25 cellular contexts compared by ENCODE assay signal in genomic region chr17:82000803-82001649, GRCh38. TPM values are rescaled to one million over a fixed set of nuclear protein-coding genes. Genes with fewer than 3 reads are reported as not detected.
DNase-seq lines count a peak whose midpoint lies in the region; ATAC-seq, FAIRE-seq and TF ChIP-seq lines count a peak whose summit lies in the region.
"Had no signal": no experiment of that assay in that cellular context is flagged by ENCODE, and none has a peak within 500 bp of the region (broad histone marks: within the 10 kb centered on the region; RNA-seq: fewer than 3 reads in every experiment).

No MANE protein-coding gene starts in this region.

- H3K4me3 ChIP-seq in kidney (ENCODE audit: low read length in 2 of 2), result no peak overlapping the region
- no peak overlapping the region for H3K4me3 ChIP-seq in psoas muscle
- H3K4me3 ChIP-seq: ascending aorta, smooth muscle cell, uterus had no signal

- no peaks in the 10 kb centered on the region for H3K27me3 Mint-ChIP-seq in T-cell
- H3K27me3 Mint-ChIP-seq in activated CD4-positive, alpha-beta memory T cell treated with anti-CD3 and anti-CD28 coated beads for 36 hours, result no peaks in the 10 kb centered on the region
- H3K27me3 Mint-ChIP-seq: activated B cell treated with CpG ODN at 0.5 μM for 24 hours; activated T-helper 17 cell treated with anti-CD3 and anti-CD28 coated beads, Interleukin-2, amount 50 U/mL, for 72 hours; progenitor cell of endocrine pancreas; stimulated activated memory B cell treated with anti-CD40 and anti-IgM and Interleukin-4, amounts not matched to agents 10 μg/mL and 1 μg/mL and 100 μg/mL, for 72 hours had no signal

- H3K27ac ChIP-seq in kidney (ENCODE audit: low read depth in 2 of 2, low read length in 2 of 2) (no peak overlapping the region), psoas muscle (peak overlapping the region; percentile 75)
- H3K27ac ChIP-seq: ascending aorta, C4-2B, uterus had no signal

- H3K27ac Mint-ChIP-seq in T-cell, result no peak overlapping the region
- H3K27ac Mint-ChIP-seq in activated CD4-positive, alpha-beta memory T cell treated with anti-CD3 and anti-CD28 coated beads for 36 hours, result no peak overlapping the region
- H3K27ac Mint-ChIP-seq: activated B cell treated with CpG ODN at 0.5 μM for 24 hours; activated naive CD4-positive, alpha-beta T cell treated with anti-CD3 and anti-CD28 coated beads, Interleukin-2, amount 50 U/mL, for 72 hours; activated T-helper 17 cell treated with anti-CD3 and anti-CD28 coated beads, Interleukin-2, amount 50 U/mL, for 72 hours; progenitor cell of endocrine pancreas; stimulated activated memory B cell treated with anti-CD40 and anti-IgM and Interleukin-4, amounts not matched to agents 10 μg/mL and 1 μg/mL and 100 μg/mL, for 72 hours had no signal

- POLR2A ChIA-PET in T-cell (lab: Charles Lee), result no interaction called here
- POLR2A ChIA-PET in activated CD4-positive, alpha-beta memory T cell treated with anti-CD3 and anti-CD28 coated beads for 36 hours (lab: Charles Lee), result no interaction called here

- no peaks in the 10 kb centered on the region for H3K4me1 Mint-ChIP-seq in T-cell
- H3K4me1 Mint-ChIP-seq in activated CD4-positive, alpha-beta memory T cell treated with anti-CD3 and anti-CD28 coated beads for 36 hours (ENCODE audit: low read depth), result peaks cover 5% of the 10 kb centered on the region
- H3K4me1 Mint-ChIP-seq: activated B cell treated with CpG ODN at 0.5 μM for 24 hours; activated T-helper 17 cell treated with anti-CD3 and anti-CD28 coated beads, Interleukin-2, amount 50 U/mL, for 72 hours; stimulated activated memory B cell treated with anti-CD40 and anti-IgM and Interleukin-4, amounts not matched to agents 10 μg/mL and 1 μg/mL and 100 μg/mL, for 72 hours had no signal

- TF ChIP-seq POLR2A in H54 (IDR thresholded peaks at IDR 0.05; ENCODE audit: low read depth, low read length), result no peak

- H3K36me3 Mint-ChIP-seq in T-cell, result peaks cover 3% of the 10 kb centered on the region
- no peaks in the 10 kb centered on the region for H3K36me3 Mint-ChIP-seq in activated CD4-positive, alpha-beta memory T cell treated with anti-CD3 and anti-CD28 coated beads for 36 hours
- H3K36me3 Mint-ChIP-seq: activated naive CD4-positive, alpha-beta T cell treated with anti-CD3 and anti-CD28 coated beads, Interleukin-2, amount 50 U/mL, for 72 hours had no signal

- no peak overlapping the region for H3K4me3 Mint-ChIP-seq in T-cell
- no peak overlapping the region for H3K4me3 Mint-ChIP-seq in activated CD4-positive, alpha-beta memory T cell treated with anti-CD3 and anti-CD28 coated beads for 36 hours
- H3K4me3 Mint-ChIP-seq: activated B cell treated with CpG ODN at 0.5 μM for 24 hours; activated T-helper 17 cell treated with anti-CD3 and anti-CD28 coated beads, Interleukin-2, amount 50 U/mL, for 72 hours; stimulated activated memory B cell treated with anti-CD40 and anti-IgM and Interleukin-4, amounts not matched to agents 10 μg/mL and 1 μg/mL and 100 μg/mL, for 72 hours had no signal

- no peak overlapping the region for H3K9ac ChIP-seq in kidney (ENCODE audit: low read length in 2 of 2)

- no peaks in the 10 kb centered on the region for H3K9me3 Mint-ChIP-seq in T-cell
- H3K9me3 Mint-ChIP-seq in activated CD4-positive, alpha-beta memory T cell treated with anti-CD3 and anti-CD28 coated beads for 36 hours, result no peaks in the 10 kb centered on the region
- H3K9me3 Mint-ChIP-seq: activated B cell treated with CpG ODN at 0.5 μM for 24 hours; activated naive CD4-positive, alpha-beta T cell treated with anti-CD3 and anti-CD28 coated beads, Interleukin-2, amount 50 U/mL, for 72 hours; activated T-helper 17 cell treated with anti-CD3 and anti-CD28 coated beads, Interleukin-2, amount 50 U/mL, for 72 hours; stimulated activated memory B cell treated with anti-CD40 and anti-IgM and Interleukin-4, amounts not matched to agents 10 μg/mL and 1 μg/mL and 100 μg/mL, for 72 hours had no signal

- WGBS in psoas muscle, 3 donors, result 35 to 60% (median 50%) methylated on average over 25 to 35 of the region's 35 CpGs

- peaks cover 0 to 9% of the 10 kb centered on the region in 2 donors for H3K4me1 ChIP-seq in kidney (ENCODE audit: control insufficient read depth in 1 of 2, insufficient read depth in 1 of 2, low read depth in 1 of 2, low read length in 2 of 2)
- peaks cover 68% of the 10 kb centered on the region for H3K4me1 ChIP-seq in psoas muscle

- CTCF ChIA-PET in T-cell (lab: Charles Lee), result no interaction called here
- CTCF ChIA-PET in activated CD4-positive, alpha-beta memory T cell treated with anti-CD3 and anti-CD28 coated beads for 36 hours (lab: Charles Lee), result no interaction called here

- intact Hi-C loops in kidney (cut with DNase I), result no loop called here
- intact Hi-C loops in psoas muscle (cut with DNase I), result loop anchor here (5.0 kb wide), 2 partner anchors 34 to 39 kb away; partner anchors contain the start of gene NOTUM (in 1 of the 2)
- intact Hi-C loops in activated CD4-positive, alpha-beta memory T cell treated with anti-CD3 and anti-CD28 coated beads for 36 hours (cut with micrococcal nuclease), result no loop called here

- ATAC-seq in psoas muscle, result peak; percentile 72 to 85 (median 77)
- no peak for ATAC-seq in T-cell (replicated peaks in 1 of 4)
- ATAC-seq: activated naive CD4-positive, alpha-beta T cell treated with anti-CD3 and anti-CD28 coated beads, Interleukin-2, amount 50 U/mL, for 72 hours; activated T-helper 17 cell treated with anti-CD3 and anti-CD28 coated beads, Interleukin-2, amount 50 U/mL, for 72 hours; SK-N-SH treated with all-trans-retinoic acid at 6 μM for 48 hours; stimulated activated memory B cell treated with anti-CD40 and anti-IgM and Interleukin-4, amounts not matched to agents 10 μg/mL and 1 μg/mL and 100 μg/mL, for 72 hours had no signal

- no peaks in the 10 kb centered on the region for H3K27me3 ChIP-seq in psoas muscle (ENCODE audit: insufficient read depth in 3 of 3, low read length in 2 of 3)
- H3K27me3 ChIP-seq: ascending aorta, uterus had no signal

- H3K36me3 ChIP-seq in kidney (ENCODE audit: control insufficient read depth in 1 of 2, insufficient read depth in 2 of 2, low read length in 2 of 2) (no peaks in the 10 kb centered on the region), psoas muscle (ENCODE audit: insufficient read depth in 1 of 2, low read depth in 1 of 2) (peaks cover 0 to 11% of the 10 kb centered on the region in 2 donors)
- H3K36me3 ChIP-seq: uterus had no signal

- no peak for FAIRE-seq in kidney (lab: Jason Lieb, UNC)
- FAIRE-seq in H54 (lab: Jason Lieb, UNC), result no peak
- FAIRE-seq: keratinocyte had no signal

- peak; percentile 59 for DNase-seq in ELF-1 (ENCODE audit: low read depth, low spot score)
- peak; percentile 96 to 97 for DNase-seq in NCI-H524 (lab: John Stamatoyannopoulos, UW)
- DNase-seq in kidney, result peak; percentile 68
- peak in 1 of 2 donors; percentile 87 for DNase-seq in psoas muscle
- DNase-seq in DMS79 (lab: John Stamatoyannopoulos, UW), result no peak
- DNase-seq in T-cell, result no peak
- DNase-seq in activated CD4-positive, alpha-beta memory T cell treated with anti-CD3 and anti-CD28 coated beads for 36 hours, result no peak
- no peak for DNase-seq in H54 (ENCODE audit: insufficient read length, low spot score)
- DNase-seq: activated B cell treated with CpG ODN at 0.5 μM for 24 hours; caudate nucleus; KG1; MM.1S; NCI-H146; NCI-H69; stimulated activated CD4-positive, alpha-beta T cell treated with anti-CD3 and anti-CD28 coated beads, Interleukin-2, amount 100 ng/mL, for 48 hours; uterus had no signal

- H3K9me3 ChIP-seq in kidney (ENCODE audit: control insufficient read depth in 1 of 2, low read length in 2 of 2), result no peaks in the 10 kb centered on the region
- no peaks in the 10 kb centered on the region for H3K9me3 ChIP-seq in psoas muscle
- H3K9me3 ChIP-seq: ascending aorta, uterus had no signal

- TF ChIP-seq CTCF in kidney (IDR thresholded peaks at IDR 0.05; ENCODE audit: borderline replicate concordance, extremely low read depth, insufficient read depth) (no peak), psoas muscle (IDR thresholded peaks at IDR 0.05) (no peak)

RNA-seq across cellular contexts. Expression of gene CENPX, which starts 21.7 kb away (rescaled TPM):
- total RNA-seq in kidney, result 36.9 TPM
- polyA plus RNA-seq in kidney (ENCODE audit: insufficient read depth, low read depth, low replicate concordance), result 93.2 TPM
- total RNA-seq in psoas muscle, result 10 to 100 TPM; 15.9 to 24.6 (median 19.7) TPM
- polyA plus RNA-seq in psoas muscle, result 10 to 100 TPM; 53.8 to 79.4 (median 64.4) TPM
- 10 to 100 TPM; 26.7 to 47.8 (median 43.7) TPM for total RNA-seq in T-cell
- 10 to 100 TPM; 83.0 to 85.8 TPM for total RNA-seq in activated CD4-positive, alpha-beta memory T cell treated with anti-CD3 and anti-CD28 coated beads for 36 hours

RNA-seq across cellular contexts. Expression of gene LRRC45, which starts 22.1 kb away (rescaled TPM):
- total RNA-seq in kidney (9.9 TPM), psoas muscle (1 to 10 TPM; 1.4 to 3.0 (median 1.9) TPM), T-cell (10 to 100 TPM; 13.3 to 28.5 (median 22.3) TPM)
- polyA plus RNA-seq in kidney (ENCODE audit: insufficient read depth, low read depth, low replicate concordance) (9.9 TPM), psoas muscle (1 to 10 TPM; 3.5 to 7.1 (median 4.0) TPM)
- total RNA-seq in activated CD4-positive, alpha-beta memory T cell treated with anti-CD3 and anti-CD28 coated beads for 36 hours, result 10 to 100 TPM; 16.3 to 19.0 TPM

RNA-seq across cellular contexts. Expression of gene ASPSCR1, which starts 23.6 kb away (rescaled TPM):
- 35.2 TPM for total RNA-seq in kidney
- polyA plus RNA-seq in kidney (ENCODE audit: insufficient read depth, low read depth, low replicate concordance), result 57.5 TPM
- 10 to 100 TPM; 27.7 to 37.4 (median 35.0) TPM for total RNA-seq in psoas muscle
- 10 to 100 TPM; 27.9 to 33.1 (median 33.0) TPM for polyA plus RNA-seq in psoas muscle
- total RNA-seq in T-cell, result 10 to 100 TPM; 34.6 to 49.7 (median 44.9) TPM
- total RNA-seq in activated CD4-positive, alpha-beta memory T cell treated with anti-CD3 and anti-CD28 coated beads for 36 hours, result 10 to 100 TPM; 25.4 to 27.1 TPM

RNA-seq across cellular contexts. Expression of gene RAC3, which starts 30.5 kb away (rescaled TPM):
- total RNA-seq in kidney, result 2.6 TPM
- 13.1 TPM for polyA plus RNA-seq in kidney (ENCODE audit: insufficient read depth, low read depth, low replicate concordance)
- total RNA-seq in psoas muscle, result not detected
- under 1 TPM in 2 of 3 donors, not detected in 1; 0.05 to 0.83 TPM for polyA plus RNA-seq in psoas muscle
- total RNA-seq in T-cell, result 1 to 10 TPM; 1.1 to 5.4 (median 3.6) TPM
- total RNA-seq in activated CD4-positive, alpha-beta memory T cell treated with anti-CD3 and anti-CD28 coated beads for 36 hours, result 1 to 10 TPM; 6.3 to 8.1 TPM
- total RNA-seq: ascending aorta had no signal

RNA-seq across cellular contexts. Expression of gene DCXR, which starts 36.5 kb away (rescaled TPM):
- total RNA-seq in kidney (102 TPM), psoas muscle (100 to 1,000 TPM; 111 to 216 (median 155) TPM), T-cell (100 to 1,000 TPM in 1 of 5 donors, 10 to 100 TPM in 4; 70.4 to 111 (median 96.1) TPM)
- polyA plus RNA-seq in kidney (ENCODE audit: insufficient read depth, low read depth, low replicate concordance) (551 TPM), psoas muscle (100 to 1,000 TPM; 117 to 158 (median 147) TPM)
- total RNA-seq in activated CD4-positive, alpha-beta memory T cell treated with anti-CD3 and anti-CD28 coated beads for 36 hours, result 100 to 1,000 TPM; 105 to 115 TPM

Comparison
In these comparisons a context has a peak if more than half of its experiments do, and no peak if none do; other contexts are left out.
1. DNase-seq: peak in ELF-1 (single experiment), NCI-H524 (2 of 2) and kidney (single experiment); none in DMS79 (single experiment), T-cell (0 of 34), activated CD4-positive, alpha-beta memory T cell treated with anti-CD3 and anti-CD28 coated beads for 36 hours (single experiment) and H54 (single experiment).
2. ATAC-seq: peak in psoas muscle (4 of 4); none in T-cell (0 of 4).
3. intact Hi-C loops: an anchor here in psoas muscle (5.0 kb wide); none called in kidney and activated CD4-positive, alpha-beta memory T cell treated with anti-CD3 and anti-CD28 coated beads for 36 hours.